In the genomic region with DNA sequence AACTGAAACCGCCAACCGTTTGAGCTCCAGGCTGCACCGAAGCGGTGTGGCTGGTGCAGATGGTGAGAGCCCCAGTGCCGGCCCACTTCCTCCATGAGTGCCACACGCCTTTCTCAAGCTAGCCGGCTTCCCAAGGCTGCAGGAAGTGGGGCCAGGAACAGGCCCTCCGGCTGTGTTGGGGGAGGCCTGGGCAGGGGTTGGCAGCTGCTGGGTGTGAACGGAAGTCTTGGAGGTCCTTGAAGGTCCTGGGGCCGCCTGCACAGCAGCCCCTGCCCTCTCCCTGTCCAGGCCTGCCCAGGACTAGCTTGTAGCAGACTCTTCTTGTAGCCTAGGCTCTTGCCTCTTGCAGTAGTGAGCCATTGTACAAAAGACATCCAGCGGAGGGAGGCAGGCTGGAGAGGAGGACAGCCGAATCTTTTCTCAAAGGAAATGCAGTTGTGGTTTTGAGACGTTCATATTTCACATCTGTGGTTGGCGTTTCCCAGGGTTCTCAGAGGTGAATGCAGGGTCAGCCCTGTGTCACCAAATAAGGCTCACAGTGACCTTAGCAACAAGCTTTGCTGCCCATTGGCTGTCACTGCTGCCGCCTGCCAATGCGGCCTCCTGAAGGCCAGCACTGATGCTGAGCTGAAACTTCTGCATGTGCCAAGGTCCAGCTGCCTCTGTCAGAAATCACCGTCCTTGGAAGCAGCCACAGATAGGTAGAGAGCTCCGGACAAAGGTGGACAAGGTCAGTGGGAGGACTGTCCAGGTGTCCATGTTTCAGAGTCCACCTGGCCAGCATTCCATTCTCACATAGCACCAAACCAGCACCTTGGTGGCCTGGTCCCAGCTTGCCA, we compare ENCODE assay signal across 8 cellular contexts. TPM values are rescaled to one million over a fixed set of nuclear protein-coding genes. Genes with fewer than 3 reads are reported as not detected.
DNase-seq lines count a peak whose midpoint lies in the region; ATAC-seq and TF ChIP-seq lines count a peak whose summit lies in the region.

No MANE protein-coding gene starts in this region.

- H4K20me1 ChIP-seq in DND-41 (ENCODE audit: insufficient read depth, low read length): no peaks in the 10 kb centered on the region

- DNase-seq in DND-41 (peak; percentile 98), esophagus squamous epithelium (lab: John Stamatoyannopoulos, UW) (no peak), middle frontal gyrus (ENCODE audit: extremely low spot score, low spot score) (no peak), cerebellum (ENCODE audit: low spot score) (no peak)
- peak; percentile 93 for DNase-seq in activated CD4-positive, alpha-beta T cell treated with anti-CD3 and anti-CD28 coated beads, Interleukin-2, amount 10 ng/mL, durations not matched to agents 24 days and 14 days
- peak; percentile 59 for DNase-seq in stimulated activated CD4-positive, alpha-beta T cell treated with anti-CD3 and anti-CD28 coated beads, Interleukin-4, amount 100 ng/mL, for 24 hours

- H3K4me1 ChIP-seq in DND-41 (ENCODE audit: insufficient read depth, low read length): peaks cover 93% of the 10 kb centered on the region
- H3K4me1 ChIP-seq in esophagus squamous epithelium: peaks cover 18 to 90% (median 43%) of the 10 kb centered on the region in 3 donors

- WGBS in esophagus squamous epithelium, 2 donors: 10 to 34% methylated on average over 12 to 14 of the region's 18 CpGs

- no peak overlapping the region for H2AFZ ChIP-seq in DND-41 (ENCODE audit: low read depth, low read length)

- no peaks in the 10 kb centered on the region for H3K9me3 Mint-ChIP-seq in activated CD4-positive, alpha-beta T cell treated with anti-CD3 and anti-CD28 coated beads, Interleukin-2, amount 10 ng/mL, durations not matched to agents 24 days and 14 days

- peaks cover 21% of the 10 kb centered on the region for H3K36me3 Mint-ChIP-seq in activated CD4-positive, alpha-beta T cell treated with anti-CD3 and anti-CD28 coated beads, Interleukin-2, amount 10 ng/mL, durations not matched to agents 24 days and 14 days (ENCODE audit: low read depth)

- peak overlapping the region; percentile 80 for H3K27ac Mint-ChIP-seq in activated CD4-positive, alpha-beta T cell treated with anti-CD3 and anti-CD28 coated beads, Interleukin-2, amount 10 ng/mL, durations not matched to agents 24 days and 14 days

- H3K4me2 ChIP-seq in DND-41 (ENCODE audit: insufficient read depth, low read length): peak overlapping the region; percentile 50

- TF ChIP-seq CTCF in DND-41 (IDR thresholded peaks at IDR 0.05; ENCODE audit: borderline replicate concordance, extremely low read depth, low read length, poor library complexity, severe bottlenecking): no peak
- no peak for TF ChIP-seq CTCF in esophagus squamous epithelium (IDR thresholded peaks at IDR 0.05)

- TF ChIP-seq POLR2A in esophagus squamous epithelium (IDR thresholded peaks at IDR 0.05): no peak

- H3K36me3 ChIP-seq in DND-41 (ENCODE audit: insufficient read depth, low read length): peaks cover 71% of the 10 kb centered on the region
- peaks cover 0 to 16% (median 0%) of the 10 kb centered on the region in 3 donors for H3K36me3 ChIP-seq in esophagus squamous epithelium

- no peaks in the 10 kb centered on the region for H3K27me3 Mint-ChIP-seq in activated CD4-positive, alpha-beta T cell treated with anti-CD3 and anti-CD28 coated beads, Interleukin-2, amount 10 ng/mL, durations not matched to agents 24 days and 14 days

- H3K9me3 ChIP-seq in DND-41 (ENCODE audit: insufficient read depth, low read length, severe bottlenecking) (no peaks in the 10 kb centered on the region), esophagus squamous epithelium (no peaks in the 10 kb centered on the region)

- no peaks in the 10 kb centered on the region for H3K27me3 ChIP-seq in DND-41 (ENCODE audit: insufficient read depth, low read length, poor library complexity)
- no peaks in the 10 kb centered on the region for H3K27me3 ChIP-seq in esophagus squamous epithelium

- H3K4me3 Mint-ChIP-seq in activated CD4-positive, alpha-beta T cell treated with anti-CD3 and anti-CD28 coated beads, Interleukin-2, amount 10 ng/mL, durations not matched to agents 24 days and 14 days: peak overlapping the region; percentile 64

- H3K27ac ChIP-seq in DND-41 (ENCODE audit: low read length) (peak overlapping the region; percentile 99), esophagus squamous epithelium (peak overlapping the region; percentile 55 to 86 (median 66))

- peak overlapping the region in 1 of 2 experiments; percentile 41; a peak in 2 of 4 replicates for H3K4me3 ChIP-seq in DND-41 (ENCODE audit: low read depth in 1 of 2, low read length in 2 of 2)
- peak overlapping the region in 1 of 4 donors; percentile 29 for H3K4me3 ChIP-seq in esophagus squamous epithelium

- peak overlapping the region; percentile 65 for H3K9ac ChIP-seq in DND-41 (ENCODE audit: low read depth, low read length)

- intact Hi-C loops in activated CD4-positive, alpha-beta T cell treated with anti-CD3 and anti-CD28 coated beads, Interleukin-2, amount 10 ng/mL, durations not matched to agents 24 days and 14 days (cut with micrococcal nuclease): loop anchor here (1.0 to 2.0 kb wide), 5 partner anchors 8 to 47 kb away; partner anchors contain the start of gene IRF1
- intact Hi-C loops in esophagus squamous epithelium (cut with DNase I): no loop called here

- ATAC-seq in DND-41 (ENCODE audit: insufficient read depth, low read depth): peak; percentile 78
- peak; percentile 77 for ATAC-seq in GM19455 (IDR thresholded peaks at IDR 0.05; ENCODE audit: unreplicated experiment)
- ATAC-seq in HG03520 (IDR thresholded peaks at IDR 0.05; ENCODE audit: unreplicated experiment): peak; percentile 54

- peaks cover 81% of the 10 kb centered on the region for H3K4me1 Mint-ChIP-seq in activated CD4-positive, alpha-beta T cell treated with anti-CD3 and anti-CD28 coated beads, Interleukin-2, amount 10 ng/mL, durations not matched to agents 24 days and 14 days

- H3K79me2 ChIP-seq in DND-41 (ENCODE audit: insufficient read depth, low read length): peaks cover 79% of the 10 kb centered on the region

RNA-seq across cellular contexts. Expression of gene IRF1, which starts 23.9 kb away (rescaled TPM):
- total RNA-seq in activated CD4-positive, alpha-beta T cell treated with anti-CD3 and anti-CD28 coated beads, Interleukin-2, amount 10 ng/mL, durations not matched to agents 24 days and 14 days: 167 and 181 TPM in 2 replicates
- total RNA-seq in esophagus squamous epithelium (10 to 100 TPM in 2 of 4 donors, 1 to 10 TPM in 2; 8.3 to 52.9 (median 13.1) TPM), cerebellum (2.4 TPM)

Comparison
In these comparisons a context has a peak if more than half of its experiments do, and no peak if none do; other contexts are left out.
1. DNase-seq: peak in DND-41 (single experiment), activated CD4-positive, alpha-beta T cell treated with anti-CD3 and anti-CD28 coated beads, Interleukin-2, amount 10 ng/mL, durations not matched to agents 24 days and 14 days (single experiment) and stimulated activated CD4-positive, alpha-beta T cell treated with anti-CD3 and anti-CD28 coated beads, Interleukin-4, amount 100 ng/mL, for 24 hours (single experiment); none in esophagus squamous epithelium (single experiment), middle frontal gyrus (single experiment) and cerebellum (single experiment).
2. Peak in every context shown above with its lines, with median percentiles within 50 percentile points of each other: ATAC-seq.